Comparison of ENCODE assay signal across 26 cellular contexts in genomic region chr2:205094031-205094430, GRCh38.
"Had no signal": no experiment of that assay in that cellular context is flagged by ENCODE, and none has a peak within 500 bp of the region (broad histone marks: within the 10 kb centered on the region; RNA-seq: fewer than 3 reads in every experiment).

No MANE protein-coding gene starts in this region.

- DNase-seq: colonic mucosa; cortex of kidney; dermis blood vessel endothelial cell; dorsolateral prefrontal cortex; effector CD4-positive, alpha-beta T cell; effector CD8-positive, alpha-beta T cell; effector memory CD4-positive, alpha-beta T cell; effector memory CD8-positive, alpha-beta T cell; endodermal cell; erythroblast; esophagus squamous epithelium; foreskin fibroblast; foreskin keratinocyte; foreskin melanocyte; gastrocnemius medialis; glutamatergic neuron; head of caudate nucleus; heart left ventricle; heart right ventricle had no signal

- H3K9me3 ChIP-seq: colonic mucosa, esophagus muscularis mucosa, esophagus squamous epithelium, gastrocnemius medialis, gastroesophageal sphincter, heart left ventricle, heart right ventricle had no signal

- H3K27ac ChIP-seq: colonic mucosa, coronary artery, dorsolateral prefrontal cortex, epithelial cell of prostate, esophagus muscularis mucosa, esophagus squamous epithelium, foreskin keratinocyte, gastrocnemius medialis, gastroesophageal sphincter, heart left ventricle, heart right ventricle, hepatocyte had no signal

- H3K27me3 Mint-ChIP-seq: dendritic cell treated with granulocyte-macrophage colony-stimulating factor and Interleukin-4, amounts not matched to agents 40 ng/mL and 50 ng/mL, for 4 days; effector memory CD8-positive, alpha-beta T cell had no signal

- H3K27ac Mint-ChIP-seq: dendritic cell treated with granulocyte-macrophage colony-stimulating factor and Interleukin-4, amounts not matched to agents 40 ng/mL and 50 ng/mL, for 4 days; effector memory CD8-positive, alpha-beta T cell; endodermal cell had no signal

- ATAC-seq: effector memory CD8-positive, alpha-beta T cell; esophagus mucosa; foreskin keratinocyte; gastrocnemius medialis; gastroesophageal sphincter; heart left ventricle; heart right ventricle had no signal

- H3K4me1 ChIP-seq: colonic mucosa, esophagus squamous epithelium, foreskin keratinocyte had no signal

- H3K36me3 ChIP-seq: colonic mucosa, esophagus muscularis mucosa, esophagus squamous epithelium, gastrocnemius medialis, gastroesophageal sphincter, heart left ventricle, heart right ventricle had no signal

- H3K4me3 ChIP-seq: colonic mucosa, coronary artery, dorsolateral prefrontal cortex, esophagus muscularis mucosa, esophagus squamous epithelium, gastrocnemius medialis, gastroesophageal sphincter, heart left ventricle, heart right ventricle, hepatocyte had no signal

- H3K9me3 Mint-ChIP-seq: endodermal cell had no signal

- H3K4me3 Mint-ChIP-seq: dendritic cell treated with granulocyte-macrophage colony-stimulating factor and Interleukin-4, amounts not matched to agents 40 ng/mL and 50 ng/mL, for 4 days; effector memory CD8-positive, alpha-beta T cell; endodermal cell had no signal
